ENCODE assay signal across 9 cellular contexts in the genomic region with DNA sequence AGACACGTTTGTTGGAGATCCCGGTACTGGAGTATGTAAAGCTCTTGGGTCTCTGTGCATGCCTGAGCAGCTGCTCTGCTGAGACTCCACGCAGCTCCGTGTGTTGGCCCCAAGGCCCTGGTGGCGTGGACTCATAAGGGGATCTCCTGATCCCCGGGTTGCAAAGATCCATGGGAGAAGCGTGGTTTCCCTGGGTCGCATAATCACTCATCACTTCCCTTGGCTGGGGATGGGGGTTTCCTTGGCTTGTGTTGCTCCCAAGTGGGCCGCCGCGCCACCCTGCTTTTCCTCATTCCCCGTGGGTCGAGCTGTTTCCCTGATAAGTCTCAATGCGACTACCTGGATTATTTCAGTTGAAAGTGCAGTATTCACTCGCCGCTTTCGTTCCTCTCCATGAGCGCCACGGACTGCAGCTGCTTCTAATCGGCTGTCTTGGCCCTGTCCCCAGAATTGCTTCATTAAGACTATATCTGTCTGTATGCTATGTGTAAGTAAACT.
DNase-seq lines count a peak whose midpoint lies in the region; TF ChIP-seq lines count a peak whose summit lies in the region.
"Had no signal": no experiment of that assay in that cellular context is flagged by ENCODE, and none has a peak within 500 bp of the region (broad histone marks: within the 10 kb centered on the region; RNA-seq: fewer than 3 reads in every experiment).

No MANE protein-coding gene starts in this region.

- H3K9me3 Mint-ChIP-seq in CD14-positive monocyte (no peaks in the 10 kb centered on the region), Calu3 (ENCODE audit: low read depth, unreplicated experiment) (peaks cover 3% of the 10 kb centered on the region)

- H3K36me3 Mint-ChIP-seq in CD14-positive monocyte (peaks cover 6 to 29% of the 10 kb centered on the region in 2 donors), Calu3 (ENCODE audit: insufficient read depth, unreplicated experiment) (peaks cover 5% of the 10 kb centered on the region)

- CTCF ChIA-PET in Calu3 (lab: Charles Lee) = no interaction called here

- H3K27me3 ChIP-seq in dorsolateral prefrontal cortex = no peaks in the 10 kb centered on the region
- no peaks in the 10 kb centered on the region for H3K27me3 ChIP-seq in HAP-1 (ENCODE audit: low read depth)

- no peak for DNase-seq in CD14-positive monocyte (ENCODE audit: low spot score)
- peak; percentile 21 for DNase-seq in NCI-H1092 (lab: John Stamatoyannopoulos, UW)
- peak in 5 of 10 donors; percentile 21 to 64 (median 30) for DNase-seq in dorsolateral prefrontal cortex
- DNase-seq in occipital lobe (lab: John Stamatoyannopoulos, UW) = peak; percentile 2
- DNase-seq in HAP-1 (ENCODE audit: low spot score in 2 of 2) = no peak
- no peak for DNase-seq in LoVo (ENCODE audit: low spot score)
- DNase-seq in germinal center (ENCODE audit: low spot score) = no peak
- DNase-seq in Calu3 = no peak
- DNase-seq: WERI-Rb-1 had no signal

- H3K27ac Mint-ChIP-seq in CD14-positive monocyte (peak overlapping the region in 5 of 7 donors; percentile 27 to 84 (median 56)), Calu3 (ENCODE audit: unreplicated experiment) (no peak overlapping the region)

- no TSS peak for BruUV-seq in Calu3 (replicated peaks; lab: Mats Ljungman, UMichigan)

- peak overlapping the region in 35 of 59 donors; percentile 2 to 44 (median 24) for H3K4me3 ChIP-seq in dorsolateral prefrontal cortex
- no peak overlapping the region for H3K4me3 ChIP-seq in HAP-1

- intact Hi-C loops in CD14-positive monocyte (cut with micrococcal nuclease) = no loop called here
- intact Hi-C loops in dorsolateral prefrontal cortex (cut with DNase I) = no loop called here
- intact Hi-C loops in Calu3 (cut with micrococcal nuclease; ENCODE audit: unreplicated experiment) = no loop called here

- H3K36me3 ChIP-seq in HAP-1 (replicated peaks) = no peaks in the 10 kb centered on the region
- H3K36me3 ChIP-seq: WERI-Rb-1 had no signal

- peak overlapping the region in 24 of 59 donors; percentile 3 to 58 (median 22) for H3K27ac ChIP-seq in dorsolateral prefrontal cortex
- H3K27ac ChIP-seq: WERI-Rb-1 had no signal

- no peaks in the 10 kb centered on the region for H3K27me3 Mint-ChIP-seq in CD14-positive monocyte (ENCODE audit: low read depth in 3 of 3)
- no peaks in the 10 kb centered on the region for H3K27me3 Mint-ChIP-seq in Calu3 (ENCODE audit: unreplicated experiment)

- H3K4me3 Mint-ChIP-seq in CD14-positive monocyte = no peak overlapping the region
- no peak overlapping the region for H3K4me3 Mint-ChIP-seq in Calu3 (ENCODE audit: low read depth, unreplicated experiment)

- no peaks in the 10 kb centered on the region for H3K9me3 ChIP-seq in HAP-1

- no peaks in the 10 kb centered on the region; the same call in 1 of the 2 replicates for H3K4me1 ChIP-seq in HAP-1

- TF ChIP-seq CTCF in CD14-positive monocyte (IDR thresholded peaks at IDR 0.05) (no peak), dorsolateral prefrontal cortex (IDR thresholded peaks at IDR 0.05 in 54 of 56, conservative IDR thresholded peaks at IDR 0.05 in 2 of 56; ENCODE audit: low read depth in 1 of 56, partially characterized antibody in 56 of 56) (no peak), Calu3 (IDR thresholded peaks at IDR 0.05; ENCODE audit: unreplicated experiment) (no peak)

- in situ Hi-C loops in HAP-1 (cut with MboI; ENCODE audit: low sequenced_read_pairs) = no loop called here

- H3K4me1 Mint-ChIP-seq in CD14-positive monocyte = peaks cover 54% of the 10 kb centered on the region
- H3K4me1 Mint-ChIP-seq in Calu3 (ENCODE audit: low read depth, unreplicated experiment) = peaks cover 29% of the 10 kb centered on the region

Comparison
In these comparisons a context has a peak if more than half of its experiments do, and no peak if none do; other contexts are left out.
1. DNase-seq: peak in NCI-H1092 (single experiment) and occipital lobe (single experiment); none in CD14-positive monocyte (single experiment), HAP-1 (0 of 2), LoVo (single experiment), germinal center (single experiment) and Calu3 (single experiment).